Comparison of ENCODE assay signal across 17 cellular contexts in the genomic region with DNA sequence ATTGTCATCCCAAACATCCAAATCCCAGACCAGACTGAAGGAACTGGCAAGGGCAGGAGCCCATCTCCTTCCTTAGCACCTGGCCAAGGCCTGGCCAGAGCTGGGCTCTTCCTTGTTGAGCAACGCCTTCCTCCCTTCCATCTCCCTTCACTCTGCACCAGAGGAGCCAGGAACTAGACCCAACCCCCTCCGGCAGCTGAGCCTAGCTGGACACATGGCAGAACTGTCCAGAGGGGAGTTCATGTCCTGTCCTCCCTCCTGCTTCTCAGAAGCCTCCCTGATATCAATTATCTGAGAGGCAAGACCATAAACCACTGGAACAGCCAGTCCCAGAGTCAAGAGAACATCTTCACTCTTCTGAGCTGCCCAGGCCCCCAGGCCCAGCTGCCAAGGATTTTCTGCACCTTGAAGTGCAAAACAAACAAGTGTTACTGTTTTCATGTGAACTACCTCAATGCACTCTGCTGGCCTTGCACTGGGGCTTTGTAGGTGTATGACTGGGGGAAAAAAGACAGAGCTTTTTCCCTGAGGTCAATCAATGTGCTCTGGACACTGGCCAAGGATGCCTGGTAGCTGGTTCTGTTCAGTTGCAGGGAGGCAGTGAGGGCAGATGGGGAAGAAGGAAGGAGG.
DNase-seq lines count a peak whose midpoint lies in the region.
"Had no signal": no experiment of that assay in that cellular context is flagged by ENCODE, and none has a peak within 500 bp of the region (broad histone marks: within the 10 kb centered on the region; RNA-seq: fewer than 3 reads in every experiment).

No MANE protein-coding gene starts in this region.

- DNase-seq in DMS153 (lab: John Stamatoyannopoulos, UW): peak; percentile 4
- DNase-seq in DMS153 treated with DMSO at 0.1 percent for 48 hours (lab: John Stamatoyannopoulos, UW; ENCODE audit: unreplicated experiment): no peak
- peak; percentile 62 for DNase-seq in DMS53 (lab: John Stamatoyannopoulos, UW)
- DNase-seq in NCI-H2029 treated with DMSO at 0.1 percent for 48 hours (lab: John Stamatoyannopoulos, UW): peak; percentile 34
- DNase-seq in mesenteric fat pad (ENCODE audit: low spot score): peak; percentile 68
- DNase-seq in NCI-H146 (lab: John Stamatoyannopoulos, UW): no peak
- no peak for DNase-seq in NCI-H226
- no peak for DNase-seq in RPMI8226
- DNase-seq: AML-193; HFFc6; NCI-H1436; NCI-H2081; NCI-H345; NCI-H526 treated with DMSO at 0.1 percent for 48 hours; NK-92 treated with Interleukin-12 subunit alpha and Interleukin-12 subunit beta, amount 100 ng/mL, for 24 hours; SHP77 treated with DMSO at 0.1 percent for 48 hours; SK-N-SH had no signal

Comparison
In these comparisons a context has a peak if more than half of its experiments do, and no peak if none do; other contexts are left out.
1. DNase-seq: peak in DMS153 (single experiment), DMS53 (single experiment), NCI-H2029 treated with DMSO at 0.1 percent for 48 hours (single experiment) and mesenteric fat pad (single experiment); none in DMS153 treated with DMSO at 0.1 percent for 48 hours (single experiment), NCI-H146 (single experiment), NCI-H226 (single experiment) and RPMI8226 (single experiment).